ENCODE assay signal across 24 cellular contexts in genomic region chr5:135223891-135224625, GRCh38.
DNase-seq lines count a peak whose midpoint lies in the region; ATAC-seq and TF ChIP-seq lines count a peak whose summit lies in the region.
"Had no signal": no experiment of that assay in that cellular context is flagged by ENCODE, and none has a peak within 500 bp of the region (broad histone marks: within the 10 kb centered on the region; RNA-seq: fewer than 3 reads in every experiment).

No MANE protein-coding gene starts in this region.

- H3K9me3 ChIP-seq in RWPE2 (ENCODE audit: severe bottlenecking) = no peaks in the 10 kb centered on the region
- H3K9me3 ChIP-seq: esophagus muscularis mucosa had no signal

- H3K27ac ChIP-seq in RWPE2 (ENCODE audit: poor library complexity, severe bottlenecking) = no peak overlapping the region
- H3K27ac ChIP-seq: brain microvascular endothelial cell, esophagus muscularis mucosa, SJSA1 had no signal

- H3K4me3 Mint-ChIP-seq in activated naive CD8-positive, alpha-beta T cell treated with anti-CD3 and anti-CD28 coated beads, Interleukin-2, amount 10 ng/mL, durations not matched to agents 7 days and 5 days = no peak overlapping the region
- no peak overlapping the region for H3K4me3 Mint-ChIP-seq in activated naive CD8-positive, alpha-beta T cell treated with anti-CD3 and anti-CD28 coated beads for 36 hours
- H3K4me3 Mint-ChIP-seq in glutamatergic neuron (ENCODE audit: unreplicated experiment) (no peak overlapping the region), type B pancreatic cell (no peak overlapping the region)
- H3K4me3 Mint-ChIP-seq: activated CD4-positive, alpha-beta T cell treated with anti-CD3 and anti-CD28 coated beads, Interleukin-2, amount 10 ng/mL, durations not matched to agents 7 days and 5 days; activated naive CD8-positive, alpha-beta T cell; CD8-positive, alpha-beta memory T cell; memory B cell; natural killer cell treated with Interleukin-12 subunit alpha and Interleukin-12 subunit beta and Interleukin-15 and Interleukin-18, amount 100 ng/mL, for 72 hours; stimulated activated naive CD8-positive, alpha-beta T cell treated with anti-CD3 and anti-CD28 coated beads, Interleukin-15, Interleukin-2, amounts not matched to agents 100 ng/mL and 50 ng/mL, for 24 hours had no signal

- H3K36me3 Mint-ChIP-seq in activated naive CD8-positive, alpha-beta T cell treated with anti-CD3 and anti-CD28 coated beads, Interleukin-2, amount 10 ng/mL, durations not matched to agents 7 days and 5 days = no peaks in the 10 kb centered on the region
- H3K36me3 Mint-ChIP-seq in activated naive CD8-positive, alpha-beta T cell treated with anti-CD3 and anti-CD28 coated beads for 36 hours = no peaks in the 10 kb centered on the region
- no peaks in the 10 kb centered on the region for H3K36me3 Mint-ChIP-seq in glutamatergic neuron (ENCODE audit: unreplicated experiment)
- peaks cover 3% of the 10 kb centered on the region for H3K36me3 Mint-ChIP-seq in type B pancreatic cell
- H3K36me3 Mint-ChIP-seq: activated naive CD8-positive, alpha-beta T cell; CD8-positive, alpha-beta memory T cell; memory B cell; natural killer cell treated with Interleukin-12 subunit alpha and Interleukin-12 subunit beta and Interleukin-15 and Interleukin-18, amount 100 ng/mL, for 72 hours had no signal

- no peaks in the 10 kb centered on the region for H3K9me3 Mint-ChIP-seq in activated naive CD8-positive, alpha-beta T cell treated with anti-CD3 and anti-CD28 coated beads, Interleukin-2, amount 10 ng/mL, durations not matched to agents 7 days and 5 days
- H3K9me3 Mint-ChIP-seq in activated naive CD8-positive, alpha-beta T cell treated with anti-CD3 and anti-CD28 coated beads for 36 hours = no peaks in the 10 kb centered on the region
- H3K9me3 Mint-ChIP-seq in glutamatergic neuron (ENCODE audit: unreplicated experiment) (peaks cover 2% of the 10 kb centered on the region), type B pancreatic cell (no peaks in the 10 kb centered on the region)
- H3K9me3 Mint-ChIP-seq: activated CD4-positive, alpha-beta T cell treated with anti-CD3 and anti-CD28 coated beads, Interleukin-2, amount 10 ng/mL, durations not matched to agents 7 days and 5 days; CD8-positive, alpha-beta memory T cell; memory B cell; natural killer cell treated with Interleukin-12 subunit alpha and Interleukin-12 subunit beta and Interleukin-15 and Interleukin-18, amount 100 ng/mL, for 72 hours; stimulated activated naive CD8-positive, alpha-beta T cell treated with anti-CD3 and anti-CD28 coated beads, Interleukin-15, Interleukin-2, amounts not matched to agents 100 ng/mL and 50 ng/mL, for 24 hours had no signal

- H3K27ac Mint-ChIP-seq in activated naive CD8-positive, alpha-beta T cell treated with anti-CD3 and anti-CD28 coated beads, Interleukin-2, amount 10 ng/mL, durations not matched to agents 7 days and 5 days = no peak overlapping the region
- H3K27ac Mint-ChIP-seq in activated naive CD8-positive, alpha-beta T cell treated with anti-CD3 and anti-CD28 coated beads for 36 hours = no peak overlapping the region
- no peak overlapping the region for H3K27ac Mint-ChIP-seq in glutamatergic neuron (ENCODE audit: unreplicated experiment)
- peak overlapping the region; percentile 27 for H3K27ac Mint-ChIP-seq in type B pancreatic cell
- H3K27ac Mint-ChIP-seq: activated CD4-positive, alpha-beta T cell treated with anti-CD3 and anti-CD28 coated beads, Interleukin-2, amount 10 ng/mL, durations not matched to agents 7 days and 5 days; activated naive CD8-positive, alpha-beta T cell; memory B cell; natural killer cell treated with Interleukin-12 subunit alpha and Interleukin-12 subunit beta and Interleukin-15 and Interleukin-18, amount 100 ng/mL, for 72 hours; stimulated activated naive CD8-positive, alpha-beta T cell treated with anti-CD3 and anti-CD28 coated beads, Interleukin-15, Interleukin-2, amounts not matched to agents 100 ng/mL and 50 ng/mL, for 24 hours had no signal

- H3K27me3 ChIP-seq in RWPE2 (ENCODE audit: insufficient read depth, poor library complexity, severe bottlenecking) = no peaks in the 10 kb centered on the region
- H3K27me3 ChIP-seq: brain microvascular endothelial cell, esophagus muscularis mucosa, SJSA1 had no signal

- H3K4me1 ChIP-seq in RWPE2 (ENCODE audit: insufficient read depth, poor library complexity, severe bottlenecking) = no peaks in the 10 kb centered on the region
- H3K4me1 ChIP-seq: SJSA1 had no signal

- peak; percentile 10 for DNase-seq in activated naive CD8-positive, alpha-beta T cell treated with anti-CD3 and anti-CD28 coated beads, Interleukin-2, amount 10 ng/mL, durations not matched to agents 7 days and 5 days
- no peak for DNase-seq in activated naive CD8-positive, alpha-beta T cell treated with anti-CD3 and anti-CD28 coated beads for 36 hours
- peak; percentile 18 for DNase-seq in RWPE2 (ENCODE audit: low spot score)
- peak; percentile 2 for DNase-seq in glutamatergic neuron
- peak; percentile 29 for DNase-seq in type B pancreatic cell (ENCODE audit: extremely low spot score, unreplicated experiment)
- DNase-seq in NCI-H2029 (lab: John Stamatoyannopoulos, UW) = no peak
- no peak for DNase-seq in foreskin fibroblast
- DNase-seq: ACHN; activated CD4-positive, alpha-beta T cell treated with anti-CD3 and anti-CD28 coated beads, Interleukin-2, amount 10 ng/mL, durations not matched to agents 7 days and 5 days; activated T-cell treated with anti-CD3 and anti-CD28 coated beads, Interleukin-2, amount 50 U/mL, for 1 hour; brain microvascular endothelial cell; NCI-H187; NCI-H446 treated with DMSO at 0.1 percent for 48 hours; NK-92 treated with Interleukin-12 subunit alpha and Interleukin-12 subunit beta, amount 100 ng/mL, for 24 hours; stimulated activated CD4-positive, alpha-beta T cell treated with anti-CD3 and anti-CD28 coated beads, Interleukin-15, amount 100 ng/mL, for 24 hours had no signal

- ATAC-seq in activated naive CD8-positive, alpha-beta T cell treated with anti-CD3 and anti-CD28 coated beads, Interleukin-2, amount 10 ng/mL, durations not matched to agents 7 days and 5 days (ENCODE audit: low read depth) = no peak
- ATAC-seq in RWPE2 (ENCODE audit: low read depth) (no peak), GM21619 (IDR thresholded peaks at IDR 0.05; ENCODE audit: unreplicated experiment) (no peak)
- ATAC-seq: HCT116; natural killer cell treated with Interleukin-12 subunit alpha and Interleukin-12 subunit beta and Interleukin-15 and Interleukin-18, amount 100 ng/mL, for 72 hours had no signal

- no peaks in the 10 kb centered on the region for H3K36me3 ChIP-seq in RWPE2 (ENCODE audit: low read depth)
- H3K36me3 ChIP-seq: brain microvascular endothelial cell, esophagus muscularis mucosa, SJSA1 had no signal

- peaks cover 11% of the 10 kb centered on the region for H3K27me3 Mint-ChIP-seq in activated naive CD8-positive, alpha-beta T cell treated with anti-CD3 and anti-CD28 coated beads, Interleukin-2, amount 10 ng/mL, durations not matched to agents 7 days and 5 days
- H3K27me3 Mint-ChIP-seq in activated naive CD8-positive, alpha-beta T cell treated with anti-CD3 and anti-CD28 coated beads for 36 hours = peaks cover 3% of the 10 kb centered on the region
- H3K27me3 Mint-ChIP-seq in glutamatergic neuron (ENCODE audit: unreplicated experiment) (peaks cover 12% of the 10 kb centered on the region), type B pancreatic cell (peaks cover 33% of the 10 kb centered on the region)

- TF ChIP-seq CTCF in RWPE2 (IDR thresholded peaks at IDR 0.05; ENCODE audit: poor library complexity, severe bottlenecking) (no peak), glutamatergic neuron (IDR thresholded peaks at IDR 0.05; ENCODE audit: partially characterized antibody, unreplicated experiment) (no peak), type B pancreatic cell (conservative IDR thresholded peaks at IDR 0.05) (no peak), foreskin fibroblast (IDR thresholded peaks at IDR 0.05; ENCODE audit: low read depth, low read length) (no peak)

- POLR2A ChIA-PET in activated naive CD8-positive, alpha-beta T cell treated with anti-CD3 and anti-CD28 coated beads, Interleukin-2, amount 10 ng/mL, durations not matched to agents 7 days and 5 days (lab: Charles Lee) = interaction anchor here (0.6 kb wide), 1 partner anchor 20 kb away, joined by 3 read pairs; no protein-coding TSS in a partner anchor

- H3K4me3 ChIP-seq in RWPE2 (ENCODE audit: severe bottlenecking) (no peak overlapping the region), foreskin fibroblast (ENCODE audit: low read depth in 1 of 2, low read length in 2 of 2) (no peak overlapping the region)
- H3K4me3 ChIP-seq: esophagus muscularis mucosa, SJSA1 had no signal

- H3K4me1 Mint-ChIP-seq in activated naive CD8-positive, alpha-beta T cell treated with anti-CD3 and anti-CD28 coated beads, Interleukin-2, amount 10 ng/mL, durations not matched to agents 7 days and 5 days = peaks cover 4% of the 10 kb centered on the region
- H3K4me1 Mint-ChIP-seq in activated naive CD8-positive, alpha-beta T cell treated with anti-CD3 and anti-CD28 coated beads for 36 hours = no peaks in the 10 kb centered on the region
- H3K4me1 Mint-ChIP-seq in glutamatergic neuron (ENCODE audit: low read depth, unreplicated experiment) (no peaks in the 10 kb centered on the region), type B pancreatic cell (ENCODE audit: unreplicated experiment) (peaks cover 14% of the 10 kb centered on the region)
- H3K4me1 Mint-ChIP-seq: activated CD4-positive, alpha-beta T cell treated with anti-CD3 and anti-CD28 coated beads, Interleukin-2, amount 10 ng/mL, durations not matched to agents 7 days and 5 days; CD8-positive, alpha-beta memory T cell; memory B cell had no signal

Comparison
In these comparisons a context has a peak if more than half of its experiments do, and no peak if none do; other contexts are left out.
1. DNase-seq: peak in activated naive CD8-positive, alpha-beta T cell treated with anti-CD3 and anti-CD28 coated beads, Interleukin-2, amount 10 ng/mL, durations not matched to agents 7 days and 5 days (single experiment), RWPE2 (single experiment), glutamatergic neuron (single experiment) and type B pancreatic cell (single experiment); none in activated naive CD8-positive, alpha-beta T cell treated with anti-CD3 and anti-CD28 coated beads for 36 hours (single experiment), NCI-H2029 (single experiment) and foreskin fibroblast (0 of 2).